In genomic region chr2:179218848-179219594, GRCh38 we compare ENCODE assay signal across 9 cellular contexts. TPM values are rescaled to one million over a fixed set of nuclear protein-coding genes. Genes with fewer than 3 reads are reported as not detected.
DNase-seq lines count a peak whose midpoint lies in the region; ATAC-seq, FAIRE-seq and TF ChIP-seq lines count a peak whose summit lies in the region.
"Had no signal": no experiment of that assay in that cellular context is flagged by ENCODE, and none has a peak within 500 bp of the region (broad histone marks: within the 10 kb centered on the region; RNA-seq: fewer than 3 reads in every experiment).

No MANE protein-coding gene starts in this region.

- H3K27me3 ChIP-seq in endothelial cell of umbilical vein (ENCODE audit: control insufficient read depth in 2 of 2, insufficient read depth in 2 of 2, low read length in 2 of 2): no peaks in the 10 kb centered on the region

- no peaks in the 10 kb centered on the region for H3K9me1 ChIP-seq in endothelial cell of umbilical vein (replicated peaks; ENCODE audit: control insufficient read depth, extremely low read depth, insufficient read depth, low read length)

- H4K20me1 ChIP-seq in endothelial cell of umbilical vein (replicated peaks; ENCODE audit: control insufficient read depth, extremely low read depth, insufficient read depth, low read length): peaks cover 7% of the 10 kb centered on the region

- H3K4me3 Mint-ChIP-seq in activated CD4-positive, alpha-beta T cell treated with anti-CD3 and anti-CD28 coated beads, Interleukin-2, amount 10 ng/mL, durations not matched to agents 7 days and 5 days: no peak overlapping the region
- H3K4me3 Mint-ChIP-seq: stimulated activated naive CD8-positive, alpha-beta T cell treated with anti-CD3 and anti-CD28 coated beads, Interleukin-15, Interleukin-2, amounts not matched to agents 100 ng/mL and 50 ng/mL, for 24 hours had no signal

- no peaks in the 10 kb centered on the region for H3K9me3 Mint-ChIP-seq in activated CD4-positive, alpha-beta T cell treated with anti-CD3 and anti-CD28 coated beads, Interleukin-2, amount 10 ng/mL, durations not matched to agents 7 days and 5 days
- H3K9me3 Mint-ChIP-seq: stimulated activated naive CD8-positive, alpha-beta T cell treated with anti-CD3 and anti-CD28 coated beads, Interleukin-15, Interleukin-2, amounts not matched to agents 100 ng/mL and 50 ng/mL, for 24 hours had no signal

- H3K36me3 Mint-ChIP-seq in activated CD4-positive, alpha-beta T cell treated with anti-CD3 and anti-CD28 coated beads, Interleukin-2, amount 10 ng/mL, durations not matched to agents 7 days and 5 days (ENCODE audit: low read depth): peaks cover 2% of the 10 kb centered on the region

- H3K4me1 Mint-ChIP-seq in activated CD4-positive, alpha-beta T cell treated with anti-CD3 and anti-CD28 coated beads, Interleukin-2, amount 10 ng/mL, durations not matched to agents 7 days and 5 days: peaks cover 1% of the 10 kb centered on the region

- CTCF ChIA-PET in activated CD4-positive, alpha-beta T cell treated with anti-CD3 and anti-CD28 coated beads, Interleukin-2, amount 10 ng/mL, durations not matched to agents 7 days and 5 days (lab: Charles Lee): interaction anchor here (1.1 kb wide), 1 partner anchor 12 kb away, joined by 3 read pairs; no protein-coding TSS in a partner anchor
- CTCF ChIA-PET in endothelial cell of umbilical vein (lab: Charles Lee): interaction anchor here (0.6 to 2.4 kb wide), 38 partner anchors 9 to 680 kb away, joined by 3 to 34 read pairs (median 4); no protein-coding TSS in a partner anchor

- FAIRE-seq in endothelial cell of umbilical vein (lab: Jason Lieb, UNC): peak; percentile 48

- H3K9me3 ChIP-seq in endothelial cell of umbilical vein (replicated peaks; ENCODE audit: control insufficient read depth, insufficient read depth, low read length): no peaks in the 10 kb centered on the region

- ATAC-seq in GM18519 (IDR thresholded peaks at IDR 0.05; ENCODE audit: low FRiP score, unreplicated experiment): peak; percentile 68
- peak; percentile 91 for ATAC-seq in HG03103 (IDR thresholded peaks at IDR 0.05; ENCODE audit: low read depth, unreplicated experiment)

- no TSS peak for BruUV-seq in endothelial cell of umbilical vein (replicated peaks; lab: Mats Ljungman, UMichigan)

- intact Hi-C loops in endothelial cell of umbilical vein (cut with micrococcal nuclease): loop anchor here (1.0 to 5.0 kb wide), 7 partner anchors 44 to 532 kb away; no protein-coding TSS in a partner anchor

- H3K27ac ChIP-seq in endothelial cell of umbilical vein (ENCODE audit: insufficient read depth, low read depth, low read length): no peak overlapping the region

- H3K79me2 ChIP-seq in endothelial cell of umbilical vein (ENCODE audit: control insufficient read depth, insufficient read depth, low read length): peaks cover 40% of the 10 kb centered on the region

- TF ChIP-seq CTCF in AG09309 (IDR thresholded peaks at IDR 0.05; ENCODE audit: control insufficient read depth, insufficient read depth, low read depth, low read length, missing control alignments) (peak; percentile 93), endothelial cell of umbilical vein (IDR thresholded peaks at IDR 0.05; ENCODE audit: extremely low read depth in 1 of 2, insufficient read depth in 1 of 2, low read depth in 1 of 2, low read length in 2 of 2) (peak; percentile 82 to 85)

- H3K27me3 Mint-ChIP-seq in activated CD4-positive, alpha-beta T cell treated with anti-CD3 and anti-CD28 coated beads, Interleukin-2, amount 10 ng/mL, durations not matched to agents 7 days and 5 days: peaks cover 3% of the 10 kb centered on the region
- H3K27me3 Mint-ChIP-seq: stimulated activated naive CD8-positive, alpha-beta T cell treated with anti-CD3 and anti-CD28 coated beads, Interleukin-15, Interleukin-2, amounts not matched to agents 100 ng/mL and 50 ng/mL, for 24 hours had no signal

- peak; percentile 74 for DNase-seq in AG09309 (ENCODE audit: low read depth)
- peak; percentile 47 for DNase-seq in NCI-H345 treated with DMSO at 0.1 percent for 48 hours (lab: John Stamatoyannopoulos, UW; ENCODE audit: unreplicated experiment)
- DNase-seq in activated CD4-positive, alpha-beta T cell treated with anti-CD3 and anti-CD28 coated beads, Interleukin-2, amount 10 ng/mL, durations not matched to agents 7 days and 5 days: peak; percentile 67
- peak; percentile 90 for DNase-seq in endothelial cell of umbilical vein (ENCODE audit: low read depth, low spot score)
- DNase-seq in midbrain (lab: John Stamatoyannopoulos, UW): peak; percentile 85
- peak; percentile 2 to 20 for DNase-seq in stimulated activated CD8-positive, alpha-beta memory T cell treated with anti-CD3 and anti-CD28 coated beads, Interleukin-7, amount 100 ng/mL, for 4 hours (ENCODE audit: low read depth in 2 of 2)

- H3K36me3 ChIP-seq in endothelial cell of umbilical vein (ENCODE audit: control insufficient read depth in 2 of 2, extremely low read depth in 1 of 2, insufficient read depth in 2 of 2, low read length in 2 of 2): no peaks in the 10 kb centered on the region

- dilution Hi-C loops in endothelial cell of umbilical vein (cut with MboI; ENCODE audit: extremely low pct_ligation_motif_present, low sequenced_read_pairs): no loop called here

- H3K9ac ChIP-seq in endothelial cell of umbilical vein (replicated peaks; ENCODE audit: extremely low read depth, insufficient read depth, low read length): no peak overlapping the region

- H3K4me3 ChIP-seq in AG09309 (ENCODE audit: control insufficient read depth, low read depth, low read length) (no peak overlapping the region), endothelial cell of umbilical vein (replicated peaks in 1 of 3; ENCODE audit: insufficient read depth in 1 of 3, low read depth in 1 of 3, low read length in 3 of 3) (no peak overlapping the region)

- no peak for TF ChIP-seq POLR2A in endothelial cell of umbilical vein (IDR thresholded peaks at IDR 0.05; ENCODE audit: low read depth, low read length)

- no peaks in the 10 kb centered on the region for H3K4me1 ChIP-seq in endothelial cell of umbilical vein (ENCODE audit: control insufficient read depth, extremely low read depth, insufficient read depth, low read length)

- H2AFZ ChIP-seq in endothelial cell of umbilical vein (ENCODE audit: low read depth, low read length): no peak overlapping the region

- H3K27ac Mint-ChIP-seq in activated CD4-positive, alpha-beta T cell treated with anti-CD3 and anti-CD28 coated beads, Interleukin-2, amount 10 ng/mL, durations not matched to agents 7 days and 5 days: no peak overlapping the region
- H3K27ac Mint-ChIP-seq: stimulated activated naive CD8-positive, alpha-beta T cell treated with anti-CD3 and anti-CD28 coated beads, Interleukin-15, Interleukin-2, amounts not matched to agents 100 ng/mL and 50 ng/mL, for 24 hours had no signal

- POLR2A ChIA-PET in activated CD4-positive, alpha-beta T cell treated with anti-CD3 and anti-CD28 coated beads, Interleukin-2, amount 10 ng/mL, durations not matched to agents 7 days and 5 days (lab: Charles Lee): no interaction called here
- POLR2A ChIA-PET in endothelial cell of umbilical vein (lab: Charles Lee): no interaction called here

- no peak overlapping the region for H3K4me2 ChIP-seq in endothelial cell of umbilical vein (ENCODE audit: insufficient read depth, low read length)

TF ChIP-seq in endothelial cell of umbilical vein, 7 proteins besides CTCF, POLR2A, EP300 and RAD21:
- TF ChIP-seq POLR2AphosphoS5 (IDR thresholded peaks at IDR 0.05; ENCODE audit: insufficient read depth, low read depth, low read length): no peak
- TF ChIP-seq MYC (IDR thresholded peaks at IDR 0.05; ENCODE audit: low read depth, low read length): no peak

RNA-seq across cellular contexts. Expression of gene SESTD1, which starts 45.6 kb away (rescaled TPM):
- total RNA-seq in activated CD4-positive, alpha-beta T cell treated with anti-CD3 and anti-CD28 coated beads, Interleukin-2, amount 10 ng/mL, durations not matched to agents 7 days and 5 days: 10 to 100 TPM; 19.8 to 21.8 TPM
- 72.4 and 79.9 TPM in 2 replicates for total RNA-seq in endothelial cell of umbilical vein
- 7.9 and 9.8 TPM in 2 replicates for polyA plus RNA-seq in endothelial cell of umbilical vein
- 19.7 and 22.6 TPM in 2 replicates for polyA plus RNA-seq in endothelial cell of umbilical vein (2011; cell fraction: cytosol; rRNA removed)
- 34.9 and 37.8 TPM in 2 replicates for polyA plus RNA-seq in endothelial cell of umbilical vein (2011; cell fraction: nucleus; rRNA removed)
- polyA plus RNA-seq in endothelial cell of umbilical vein (2012): 58.4 and 92.7 TPM in 2 replicates
- polyA minus RNA-seq in endothelial cell of umbilical vein: 43.9 and 51.8 TPM in 2 replicates
- polyA minus RNA-seq in endothelial cell of umbilical vein (2011; cell fraction: cytosol; rRNA and poly(A)+ RNA removed): 5.8 TPM
- 60.9 and 82.0 TPM in 2 replicates for polyA minus RNA-seq in endothelial cell of umbilical vein (2011; cell fraction: nucleus; rRNA and poly(A)+ RNA removed)

Comparison
In these comparisons a context has a peak if more than half of its experiments do, and no peak if none do; other contexts are left out.
1. DNase-seq: peak in every context shown above with its lines; median percentile 90 in endothelial cell of umbilical vein; 85 in midbrain; 74 in AG09309; 67 in activated CD4-positive, alpha-beta T cell treated with anti-CD3 and anti-CD28 coated beads, Interleukin-2, amount 10 ng/mL, durations not matched to agents 7 days and 5 days; 47 in NCI-H345 treated with DMSO at 0.1 percent for 48 hours; 11 in stimulated activated CD8-positive, alpha-beta memory T cell treated with anti-CD3 and anti-CD28 coated beads, Interleukin-7, amount 100 ng/mL, for 4 hours.